ENCODE assay signal across 13 cellular contexts in genomic region chr3:159950156-159950898, GRCh38. TPM values are rescaled to one million over a fixed set of nuclear protein-coding genes. Genes with fewer than 3 reads are reported as not detected.
A peak's percentile ranks its signal among the peaks of the same experiment; 100 is the strongest.
DNase-seq lines count a peak whose midpoint lies in the region; ATAC-seq and TF ChIP-seq lines count a peak whose summit lies in the region.
"Had no signal": no experiment of that assay in that cellular context is flagged by ENCODE, and none has a peak within 500 bp of the region (broad histone marks: within the 10 kb centered on the region; RNA-seq: fewer than 3 reads in every experiment).

No MANE protein-coding gene starts in this region.

- H3K4me1 Mint-ChIP-seq in CD4-positive, alpha-beta T cell (ENCODE audit: low read depth): no peaks in the 10 kb centered on the region

- no peaks in the 10 kb centered on the region for H3K9me3 Mint-ChIP-seq in CD4-positive, alpha-beta T cell
- H3K9me3 Mint-ChIP-seq: activated T-helper 1 cell treated with anti-CD3 and anti-CD28 coated beads, Interleukin-12 subunit alpha, Interleukin-12 subunit beta, Interleukin-2, Interleukin-4 antibody, amounts not matched to agents 30 ng/mL and 10 ng/mL and 1 ng/mL, durations not matched to agents 14 hours and 24 hours and 36 hours had no signal

- H3K9me3 ChIP-seq in MG63: no peaks in the 10 kb centered on the region
- H3K9me3 ChIP-seq in CD4-positive, alpha-beta T cell (ENCODE audit: control insufficient read depth, low read length): no peaks in the 10 kb centered on the region
- H3K9me3 ChIP-seq: BLaER1 treated with 17β-estradiol and CSF1 and Interleukin-3, amounts not matched to agents 10 nM and 100 nM had no signal

- no peak overlapping the region for H3K4me3 ChIP-seq in MG63
- H3K4me3 ChIP-seq: BLaER1 treated with 17β-estradiol and CSF1 and Interleukin-3, amounts not matched to agents 10 nM and 100 nM had no signal

- H3K27me3 Mint-ChIP-seq in CD4-positive, alpha-beta T cell: peaks cover 39% of the 10 kb centered on the region

- H3K27ac ChIP-seq in CD4-positive, alpha-beta T cell (ENCODE audit: low read depth, low read length): no peak overlapping the region
- H3K27ac ChIP-seq: BLaER1 treated with 17β-estradiol and CSF1 and Interleukin-3, amounts not matched to agents 10 nM and 100 nM had no signal

- CTCF ChIA-PET in CD4-positive, alpha-beta T cell (lab: Charles Lee): no interaction called here

- POLR2A ChIA-PET in CD4-positive, alpha-beta T cell (lab: Charles Lee): no interaction called here

- ATAC-seq in GM18511 (IDR thresholded peaks at IDR 0.05; ENCODE audit: unreplicated experiment) (peak; percentile 89), GM21515 (IDR thresholded peaks at IDR 0.05; ENCODE audit: unreplicated experiment) (peak; percentile 79), HG03135 (IDR thresholded peaks at IDR 0.05; ENCODE audit: unreplicated experiment) (peak; percentile 80)
- ATAC-seq in CD4-positive, alpha-beta T cell (ENCODE audit: poor library complexity): no peak
- ATAC-seq: left ventricle myocardium superior had no signal

- no peaks in the 10 kb centered on the region for H3K36me3 ChIP-seq in MG63
- H3K36me3 ChIP-seq: BLaER1 treated with 17β-estradiol and CSF1 and Interleukin-3, amounts not matched to agents 10 nM and 100 nM had no signal

- peak; percentile 84 for DNase-seq in SIG-M5 treated with dmso at 0.1 percent for 504 hours (lab: John Stamatoyannopoulos, UW; ENCODE audit: unreplicated experiment)
- DNase-seq in MG63: no peak
- no peak for DNase-seq in COLO829 (ENCODE audit: low spot score)
- no peak for DNase-seq in CD4-positive, alpha-beta T cell
- DNase-seq in activated T-cell treated with anti-CD3 and anti-CD28 coated beads, Interleukin-2, amount 50 U/mL, for 48 hours: no peak
- DNase-seq: central memory CD4-positive, alpha-beta T cell; left ventricle myocardium superior; NCI-H526 had no signal

- H3K4me3 Mint-ChIP-seq in CD4-positive, alpha-beta T cell: no peak overlapping the region
- H3K4me3 Mint-ChIP-seq: activated T-helper 1 cell treated with anti-CD3 and anti-CD28 coated beads, Interleukin-12 subunit alpha, Interleukin-12 subunit beta, Interleukin-2, Interleukin-4 antibody, amounts not matched to agents 30 ng/mL and 10 ng/mL and 1 ng/mL, durations not matched to agents 14 hours and 24 hours and 36 hours had no signal

- no peak overlapping the region for H3K27ac Mint-ChIP-seq in CD4-positive, alpha-beta T cell
- H3K27ac Mint-ChIP-seq: activated T-helper 1 cell treated with anti-CD3 and anti-CD28 coated beads, Interleukin-12 subunit alpha, Interleukin-12 subunit beta, Interleukin-2, Interleukin-4 antibody, amounts not matched to agents 30 ng/mL and 10 ng/mL and 1 ng/mL, durations not matched to agents 14 hours and 24 hours and 36 hours had no signal

- no peaks in the 10 kb centered on the region for H3K36me3 Mint-ChIP-seq in CD4-positive, alpha-beta T cell (ENCODE audit: low read depth)

- no peak for TF ChIP-seq CTCF in CD4-positive, alpha-beta T cell (IDR thresholded peaks at IDR 0.05)

- intact Hi-C loops in CD4-positive, alpha-beta T cell (cut with DNase I, micrococcal nuclease): no loop called here

- H3K27me3 ChIP-seq in MG63: no peaks in the 10 kb centered on the region
- H3K27me3 ChIP-seq in CD4-positive, alpha-beta T cell (ENCODE audit: control insufficient read depth, insufficient read depth, low read length): peaks cover 16% of the 10 kb centered on the region
- H3K27me3 ChIP-seq: BLaER1 treated with 17β-estradiol and CSF1 and Interleukin-3, amounts not matched to agents 10 nM and 100 nM had no signal

RNA-seq across cellular contexts. Expression of gene IL12A, which starts 38.3 kb away (rescaled TPM):
- total RNA-seq in MG63 (2014; rRNA removed; shearing (Covaris generic); ENCODE audit: low replicate concordance): 3.2 and 16.2 TPM in 2 replicates
- 1 to 10 TPM in 1 of 2 experiments, under 1 TPM in 1; 0.93 to 1.0 TPM for total RNA-seq in CD4-positive, alpha-beta T cell
